In the genomic region with DNA sequence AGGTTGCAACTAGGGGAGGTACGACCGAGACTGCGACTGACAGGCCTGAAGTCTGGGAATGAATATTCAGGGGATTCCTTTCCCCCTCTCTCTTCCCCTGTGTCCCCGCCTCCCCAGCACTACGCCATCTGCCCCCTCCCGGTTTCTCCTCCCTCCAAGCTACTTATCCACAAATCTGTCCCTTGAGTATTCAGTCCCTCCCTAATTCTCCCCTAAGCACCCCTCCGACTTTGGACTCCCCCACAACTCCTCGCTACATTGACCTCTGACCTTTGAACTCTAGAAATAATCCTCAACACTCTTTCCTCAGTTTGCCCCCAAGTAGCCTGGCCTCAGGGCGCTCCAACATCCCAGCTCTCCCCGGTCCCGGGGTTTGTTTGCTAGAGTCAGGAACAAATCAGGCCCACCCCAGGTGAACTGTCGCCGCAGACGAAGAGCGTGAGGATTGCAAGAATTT, we compare ENCODE assay signal across 8 cellular contexts. TPM values are rescaled to one million over a fixed set of nuclear protein-coding genes. Genes with fewer than 3 reads are reported as not detected.
DNase-seq lines count a peak whose midpoint lies in the region; ATAC-seq and TF ChIP-seq lines count a peak whose summit lies in the region.

No MANE protein-coding gene starts in this region.

- no peaks in the 10 kb centered on the region for H3K27me3 ChIP-seq in endodermal cell (ENCODE audit: control insufficient read depth, insufficient read depth, low read length, poor library complexity, severe bottlenecking)

- peak overlapping the region; percentile 84 for H3K27ac ChIP-seq in RWPE1
- peak overlapping the region; percentile 69 for H3K27ac ChIP-seq in endodermal cell (ENCODE audit: low read depth, low read length)

- peak overlapping the region; percentile 94 for H3K27ac Mint-ChIP-seq in endodermal cell
- peak overlapping the region; percentile 98 for H3K27ac Mint-ChIP-seq in mesothelial cell of epicardium
- peak overlapping the region; percentile 98 for H3K27ac Mint-ChIP-seq in type B pancreatic cell

- CTCF ChIA-PET in RWPE1 (lab: Yijun Ruan, JAX) = no interaction called here

- H3K4me3 Mint-ChIP-seq in endodermal cell = peak overlapping the region; percentile 91
- H3K4me3 Mint-ChIP-seq in mesothelial cell of epicardium = peak overlapping the region; percentile 98
- H3K4me3 Mint-ChIP-seq in type B pancreatic cell = peak overlapping the region; percentile 97

- TF ChIP-seq CTCF in HFF-Myc (IDR thresholded peaks at IDR 0.05; ENCODE audit: low read depth, low read length, missing control alignments) = no peak
- TF ChIP-seq CTCF in RWPE1 (conservative IDR thresholded peaks at IDR 0.05; ENCODE audit: low read depth) = no peak
- TF ChIP-seq CTCF in endodermal cell (conservative IDR thresholded peaks at IDR 0.05) = no peak
- no peak for TF ChIP-seq CTCF in mesothelial cell of epicardium (IDR thresholded peaks at IDR 0.05; ENCODE audit: unreplicated experiment)
- TF ChIP-seq CTCF in type B pancreatic cell (conservative IDR thresholded peaks at IDR 0.05) = no peak

- no peaks in the 10 kb centered on the region for H3K9me3 ChIP-seq in endodermal cell (ENCODE audit: control insufficient read depth, low read length)

- H3K36me3 ChIP-seq in endodermal cell (ENCODE audit: control insufficient read depth, insufficient read depth, low read length) = peaks cover 38% of the 10 kb centered on the region

- peak overlapping the region; percentile 100 for H3K4me3 ChIP-seq in HFF-Myc (replicated peaks; ENCODE audit: low read depth, low read length)
- peak overlapping the region; percentile 95 for H3K4me3 ChIP-seq in endodermal cell (ENCODE audit: low read length)

- H3K9ac ChIP-seq in endodermal cell (ENCODE audit: extremely low read depth, low read length, poor library complexity, severe bottlenecking) = peak overlapping the region; percentile 70

- H3K27me3 Mint-ChIP-seq in endodermal cell (ENCODE audit: insufficient read depth) (no peaks in the 10 kb centered on the region), mesothelial cell of epicardium (ENCODE audit: low read depth) (peaks cover 2% of the 10 kb centered on the region), type B pancreatic cell (peaks cover 4% of the 10 kb centered on the region)

- 2 to 3% methylated on average over 6 to 15 of the region's 15 CpGs for WGBS in endodermal cell (ENCODE audit: insufficient coverage in 1 of 2, insufficient read length in 1 of 2), 2 experiments

- peaks cover 5% of the 10 kb centered on the region for H3K4me1 ChIP-seq in endodermal cell (ENCODE audit: control insufficient read depth, insufficient read depth, low read length)

- DNase-seq in COLO668 (lab: John Stamatoyannopoulos, UW; ENCODE audit: unreplicated experiment) (peak; percentile 34), HFF-Myc (ENCODE audit: extremely low read depth, low read depth) (no peak), RWPE1 (ENCODE audit: low spot score) (peak; percentile 51), endodermal cell (no peak), mesothelial cell of epicardium (ENCODE audit: low spot score in 2 of 2, unreplicated experiment in 2 of 2) (peak in 1 of 2 experiments; percentile 48), type B pancreatic cell (ENCODE audit: extremely low spot score, unreplicated experiment) (no peak), GM19240 (ENCODE audit: insufficient read length, low spot score) (no peak)

- POLR2A ChIA-PET in RWPE1 (lab: Yijun Ruan, JAX; ENCODE audit: low non-redundant PET) = no interaction called here

- peaks cover 39% of the 10 kb centered on the region for H3K36me3 Mint-ChIP-seq in endodermal cell (ENCODE audit: low read depth)
- H3K36me3 Mint-ChIP-seq in mesothelial cell of epicardium = peaks cover 18% of the 10 kb centered on the region
- peaks cover 17% of the 10 kb centered on the region for H3K36me3 Mint-ChIP-seq in type B pancreatic cell

- ATAC-seq in GM21447 (IDR thresholded peaks at IDR 0.05; ENCODE audit: unreplicated experiment) = no peak

- H3K4me1 Mint-ChIP-seq in endodermal cell = peaks cover 14% of the 10 kb centered on the region
- peaks cover 22% of the 10 kb centered on the region for H3K4me1 Mint-ChIP-seq in mesothelial cell of epicardium
- peaks cover 26% of the 10 kb centered on the region for H3K4me1 Mint-ChIP-seq in type B pancreatic cell (ENCODE audit: unreplicated experiment)

- H3K9me3 Mint-ChIP-seq in endodermal cell = no peaks in the 10 kb centered on the region
- H3K9me3 Mint-ChIP-seq in mesothelial cell of epicardium = no peaks in the 10 kb centered on the region
- no peaks in the 10 kb centered on the region for H3K9me3 Mint-ChIP-seq in type B pancreatic cell

RNA-seq across cellular contexts. Expression of a gene that starts 0.4 kb away (rescaled TPM):
- 10 to 100 TPM in 1 of 2 donors, 1 to 10 TPM in 1; 9.1 to 13.0 TPM for total RNA-seq in endodermal cell
- 14.1 TPM for polyA plus RNA-seq in endodermal cell (2013, experiment 1 of 2)
- polyA plus RNA-seq in endodermal cell (2013, experiment 2 of 2) = 12.1 TPM
- total RNA-seq in mesothelial cell of epicardium = 9.9 to 11.8 TPM (median 11.4 TPM) in 3 replicates
- total RNA-seq in type B pancreatic cell (ENCODE audit: low replicate concordance) = 8.9 and 12.3 TPM in 2 replicates

RNA-seq across cellular contexts. Expression of a gene that starts 0.6 kb away (rescaled TPM):
- 10 to 100 TPM; 41.1 to 44.8 TPM for total RNA-seq in endodermal cell
- 50.6 TPM for polyA plus RNA-seq in endodermal cell (2013, experiment 1 of 2)
- 43.5 TPM for polyA plus RNA-seq in endodermal cell (2013, experiment 2 of 2)
- total RNA-seq in mesothelial cell of epicardium = 34.9 to 37.1 TPM (median 36.9 TPM) in 3 replicates
- total RNA-seq in type B pancreatic cell (ENCODE audit: low replicate concordance) = 39.3 and 42.1 TPM in 2 replicates

RNA-seq across cellular contexts. Expression of a gene that starts 8.9 kb away (rescaled TPM):
- total RNA-seq in endodermal cell (not detected), mesothelial cell of epicardium (not detected in 3 replicates), type B pancreatic cell (ENCODE audit: low replicate concordance) (not detected in 2 replicates)
- polyA plus RNA-seq in endodermal cell (2013, experiment 1 of 2) = not detected
- not detected for polyA plus RNA-seq in endodermal cell (2013, experiment 2 of 2)

RNA-seq across cellular contexts. Expression of a gene that starts 10.5 kb away (rescaled TPM):
- total RNA-seq in endodermal cell (1 to 10 TPM; 1.0 to 1.9 TPM), mesothelial cell of epicardium (0.77 to 1.7 TPM (median 1.1 TPM) in 3 replicates), type B pancreatic cell (ENCODE audit: low replicate concordance) (1.9 TPM in 2 replicates)
- polyA plus RNA-seq in endodermal cell (2013, experiment 1 of 2) = 0.64 TPM
- not detected for polyA plus RNA-seq in endodermal cell (2013, experiment 2 of 2)

RNA-seq across cellular contexts. Expression of a gene that starts 18.9 kb away (rescaled TPM):
- total RNA-seq in endodermal cell (10 to 100 TPM; 23.8 to 26.5 TPM), mesothelial cell of epicardium (14.9 to 15.0 TPM (median 14.9 TPM) in 3 replicates), type B pancreatic cell (ENCODE audit: low replicate concordance) (10.6 and 37.1 TPM in 2 replicates)
- 33.4 TPM for polyA plus RNA-seq in endodermal cell (2013, experiment 1 of 2)
- polyA plus RNA-seq in endodermal cell (2013, experiment 2 of 2) = 32.0 TPM

Comparison
In these comparisons a context has a peak if more than half of its experiments do, and no peak if none do; other contexts are left out.
1. DNase-seq: peak in COLO668 (single experiment) and RWPE1 (single experiment); none in HFF-Myc (single experiment), endodermal cell (single experiment), type B pancreatic cell (single experiment) and GM19240 (single experiment).
2. Peak in every context shown above with its lines, with median percentiles within 50 percentile points of each other: H3K27ac Mint-ChIP-seq and H3K4me3 Mint-ChIP-seq.